In the genomic region with DNA sequence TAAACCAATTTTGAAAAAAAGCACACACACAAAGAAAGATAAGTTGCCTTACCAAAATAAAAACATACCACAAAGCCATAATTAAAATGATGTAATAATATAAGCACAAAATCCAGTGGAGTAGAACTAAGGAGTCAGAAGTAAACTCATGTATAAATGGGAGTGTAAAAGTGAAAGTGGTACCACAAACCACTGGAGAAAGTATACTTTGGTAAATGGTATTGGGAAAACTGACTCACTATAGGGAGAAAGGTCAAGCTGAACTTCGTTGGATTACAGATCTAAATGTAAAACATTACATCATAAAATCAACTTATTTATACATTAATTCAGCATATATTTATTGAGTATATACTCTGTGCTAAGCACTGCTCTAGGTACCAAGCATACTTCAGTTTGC, we compare ENCODE assay signal across 2 cellular contexts.
TF ChIP-seq lines count a peak whose summit lies in the region.

No MANE protein-coding gene starts in this region.

TF ChIP-seq in SK-N-SH treated with all-trans-retinoic acid at 6 μM for 48 hours, 23 proteins besides CTCF, POLR2A, EP300 and RAD21 (continued from another document):
- TF ChIP-seq BACH2 (CRISPR knock-in tag; IDR thresholded peaks at IDR 0.05; ENCODE audit: borderline replicate concordance) (no peak), TOX (CRISPR knock-in tag; IDR thresholded peaks at IDR 0.05; ENCODE audit: borderline replicate concordance) (no peak), OSR1 (CRISPR knock-in tag; IDR thresholded peaks at IDR 0.05) (no peak), ZC3H10 (CRISPR knock-in tag; IDR thresholded peaks at IDR 0.05) (no peak), ZNF565 (CRISPR knock-in tag; conservative IDR thresholded peaks at IDR 0.05; ENCODE audit: low read depth) (no peak)
- TF ChIP-seq, protein P1, sequence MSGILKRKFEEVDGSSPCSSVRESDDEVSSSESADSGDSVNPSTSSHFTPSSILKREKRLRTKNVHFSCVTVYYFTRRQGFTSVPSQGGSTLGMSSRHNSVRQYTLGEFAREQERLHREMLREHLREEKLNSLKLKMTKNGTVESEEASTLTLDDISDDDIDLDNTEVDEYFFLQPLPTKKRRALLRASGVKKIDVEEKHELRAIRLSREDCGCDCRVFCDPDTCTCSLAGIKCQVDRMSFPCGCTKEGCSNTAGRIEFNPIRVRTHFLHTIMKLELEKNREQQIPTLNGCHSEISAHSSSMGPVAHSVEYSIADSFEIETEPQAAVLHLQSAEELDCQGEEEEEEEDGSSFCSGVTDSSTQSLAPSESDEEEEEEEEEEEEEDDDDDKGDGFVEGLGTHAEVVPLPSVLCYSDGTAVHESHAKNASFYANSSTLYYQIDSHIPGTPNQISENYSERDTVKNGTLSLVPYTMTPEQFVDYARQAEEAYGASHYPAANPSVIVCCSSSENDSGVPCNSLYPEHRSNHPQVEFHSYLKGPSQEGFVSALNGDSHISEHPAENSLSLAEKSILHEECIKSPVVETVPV (CRISPR knock-in tag; IDR thresholded peaks at IDR 0.05), result no peak
- TF ChIP-seq, protein P2, sequence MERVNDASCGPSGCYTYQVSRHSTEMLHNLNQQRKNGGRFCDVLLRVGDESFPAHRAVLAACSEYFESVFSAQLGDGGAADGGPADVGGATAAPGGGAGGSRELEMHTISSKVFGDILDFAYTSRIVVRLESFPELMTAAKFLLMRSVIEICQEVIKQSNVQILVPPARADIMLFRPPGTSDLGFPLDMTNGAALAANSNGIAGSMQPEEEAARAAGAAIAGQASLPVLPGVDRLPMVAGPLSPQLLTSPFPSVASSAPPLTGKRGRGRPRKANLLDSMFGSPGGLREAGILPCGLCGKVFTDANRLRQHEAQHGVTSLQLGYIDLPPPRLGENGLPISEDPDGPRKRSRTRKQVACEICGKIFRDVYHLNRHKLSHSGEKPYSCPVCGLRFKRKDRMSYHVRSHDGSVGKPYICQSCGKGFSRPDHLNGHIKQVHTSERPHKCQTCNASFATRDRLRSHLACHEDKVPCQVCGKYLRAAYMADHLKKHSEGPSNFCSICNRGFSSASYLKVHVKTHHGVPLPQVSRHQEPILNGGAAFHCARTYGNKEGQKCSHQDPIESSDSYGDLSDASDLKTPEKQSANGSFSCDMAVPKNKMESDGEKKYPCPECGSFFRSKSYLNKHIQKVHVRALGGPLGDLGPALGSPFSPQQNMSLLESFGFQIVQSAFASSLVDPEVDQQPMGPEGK (CRISPR knock-in tag; IDR thresholded peaks at IDR 0.05; ENCODE audit: borderline replicate concordance), result no peak
- TF ChIP-seq, protein P3, sequence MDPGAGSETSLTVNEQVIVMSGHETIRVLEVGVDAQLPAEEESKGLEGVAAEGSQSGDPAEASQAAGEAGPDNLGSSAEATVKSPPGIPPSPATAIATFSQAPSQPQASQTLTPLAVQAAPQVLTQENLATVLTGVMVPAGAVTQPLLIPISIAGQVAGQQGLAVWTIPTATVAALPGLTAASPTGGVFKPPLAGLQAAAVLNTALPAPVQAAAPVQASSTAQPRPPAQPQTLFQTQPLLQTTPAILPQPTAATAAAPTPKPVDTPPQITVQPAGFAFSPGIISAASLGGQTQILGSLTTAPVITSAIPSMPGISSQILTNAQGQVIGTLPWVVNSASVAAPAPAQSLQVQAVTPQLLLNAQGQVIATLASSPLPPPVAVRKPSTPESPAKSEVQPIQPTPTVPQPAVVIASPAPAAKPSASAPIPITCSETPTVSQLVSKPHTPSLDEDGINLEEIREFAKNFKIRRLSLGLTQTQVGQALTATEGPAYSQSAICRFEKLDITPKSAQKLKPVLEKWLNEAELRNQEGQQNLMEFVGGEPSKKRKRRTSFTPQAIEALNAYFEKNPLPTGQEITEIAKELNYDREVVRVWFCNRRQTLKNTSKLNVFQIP (CRISPR knock-in tag; IDR thresholded peaks at IDR 0.05; ENCODE audit: borderline replicate concordance, low read depth), result no peak

TF ChIP-seq in endothelial cell of umbilical vein, 7 proteins besides CTCF, POLR2A, EP300 and RAD21 (continued from another document):
- TF ChIP-seq GATA2 (IDR thresholded peaks at IDR 0.05; ENCODE audit: insufficient read depth, insufficient read length, low read depth, low read length), result no peak
- no peak for TF ChIP-seq POLR2AphosphoS5 (IDR thresholded peaks at IDR 0.05; ENCODE audit: insufficient read depth, low read depth, low read length)
- no peak for TF ChIP-seq MYC (IDR thresholded peaks at IDR 0.05; ENCODE audit: low read depth, low read length)
TF ChIP-seq in endothelial cell of umbilical vein: peak in this region for 0.
